In genomic region chr15:43905755-43906154, GRCh38 we compare ENCODE assay signal across 1 cellular context.
TF ChIP-seq lines count a peak whose summit lies in the region.

No MANE protein-coding gene starts in this region.

TF ChIP-seq in GM23338, 12 proteins besides CTCF, POLR2A, EP300 and RAD21 (continued from another document):
- no peak for TF ChIP-seq ETS1 (IDR thresholded peaks at IDR 0.05)
- no peak for TF ChIP-seq NANOG (IDR thresholded peaks at IDR 0.05; ENCODE audit: borderline replicate concordance)
- TF ChIP-seq STAT1 (IDR thresholded peaks at IDR 0.05; ENCODE audit: unreplicated experiment), result no peak
- no peak for TF ChIP-seq JUNB (IDR thresholded peaks at IDR 0.05; ENCODE audit: unreplicated experiment)
